In the genomic region with DNA sequence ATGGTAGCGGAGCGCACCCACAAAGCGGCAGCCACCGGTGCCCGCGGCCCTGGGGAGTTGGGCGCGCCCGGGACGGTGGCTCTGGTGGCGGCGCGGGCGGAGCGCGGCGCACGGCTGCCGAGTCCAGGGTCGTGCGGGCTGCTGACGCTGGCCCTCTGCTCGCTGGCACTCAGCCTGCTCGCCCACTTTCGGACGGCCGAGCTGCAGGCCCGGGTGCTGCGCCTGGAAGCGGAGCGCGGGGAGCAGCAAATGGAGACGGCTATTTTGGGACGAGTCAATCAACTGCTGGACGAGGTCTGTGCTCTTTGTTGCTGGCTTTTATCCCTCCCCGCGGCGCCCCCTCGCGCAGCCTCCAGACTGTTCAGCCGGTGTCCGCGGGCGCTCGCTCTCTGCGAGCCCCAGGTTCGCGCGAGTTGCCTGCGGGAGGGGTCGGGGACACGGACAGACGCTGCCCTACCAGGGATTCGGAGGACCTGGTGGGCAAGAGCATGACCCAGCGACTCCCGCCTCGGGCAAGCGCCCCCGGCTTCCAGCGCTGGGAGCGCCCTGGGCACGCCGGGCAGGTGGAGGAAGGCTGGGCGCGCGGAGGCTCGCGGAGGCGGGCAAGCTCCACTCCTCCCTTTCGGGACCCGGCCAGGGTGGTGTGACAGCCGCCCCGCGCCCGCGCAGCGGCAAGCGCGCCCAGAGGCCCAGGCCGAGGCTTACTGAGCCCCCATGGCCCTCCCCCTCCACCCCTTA, we compare ENCODE assay signal across 1 cellular context.
TF ChIP-seq lines count a peak whose summit lies in the region.

No MANE protein-coding gene starts in this region.

TF ChIP-seq in GM23338, 12 proteins besides CTCF, POLR2A, EP300 and RAD21 (continued from another document):
- TF ChIP-seq, protein P1, sequence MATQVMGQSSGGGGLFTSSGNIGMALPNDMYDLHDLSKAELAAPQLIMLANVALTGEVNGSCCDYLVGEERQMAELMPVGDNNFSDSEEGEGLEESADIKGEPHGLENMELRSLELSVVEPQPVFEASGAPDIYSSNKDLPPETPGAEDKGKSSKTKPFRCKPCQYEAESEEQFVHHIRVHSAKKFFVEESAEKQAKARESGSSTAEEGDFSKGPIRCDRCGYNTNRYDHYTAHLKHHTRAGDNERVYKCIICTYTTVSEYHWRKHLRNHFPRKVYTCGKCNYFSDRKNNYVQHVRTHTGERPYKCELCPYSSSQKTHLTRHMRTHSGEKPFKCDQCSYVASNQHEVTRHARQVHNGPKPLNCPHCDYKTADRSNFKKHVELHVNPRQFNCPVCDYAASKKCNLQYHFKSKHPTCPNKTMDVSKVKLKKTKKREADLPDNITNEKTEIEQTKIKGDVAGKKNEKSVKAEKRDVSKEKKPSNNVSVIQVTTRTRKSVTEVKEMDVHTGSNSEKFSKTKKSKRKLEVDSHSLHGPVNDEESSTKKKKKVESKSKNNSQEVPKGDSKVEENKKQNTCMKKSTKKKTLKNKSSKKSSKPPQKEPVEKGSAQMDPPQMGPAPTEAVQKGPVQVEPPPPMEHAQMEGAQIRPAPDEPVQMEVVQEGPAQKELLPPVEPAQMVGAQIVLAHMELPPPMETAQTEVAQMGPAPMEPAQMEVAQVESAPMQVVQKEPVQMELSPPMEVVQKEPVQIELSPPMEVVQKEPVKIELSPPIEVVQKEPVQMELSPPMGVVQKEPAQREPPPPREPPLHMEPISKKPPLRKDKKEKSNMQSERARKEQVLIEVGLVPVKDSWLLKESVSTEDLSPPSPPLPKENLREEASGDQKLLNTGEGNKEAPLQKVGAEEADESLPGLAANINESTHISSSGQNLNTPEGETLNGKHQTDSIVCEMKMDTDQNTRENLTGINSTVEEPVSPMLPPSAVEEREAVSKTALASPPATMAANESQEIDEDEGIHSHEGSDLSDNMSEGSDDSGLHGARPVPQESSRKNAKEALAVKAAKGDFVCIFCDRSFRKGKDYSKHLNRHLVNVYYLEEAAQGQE (IDR thresholded peaks at IDR 0.05; ENCODE audit: unreplicated experiment) = no peak
- TF ChIP-seq, protein P2, sequence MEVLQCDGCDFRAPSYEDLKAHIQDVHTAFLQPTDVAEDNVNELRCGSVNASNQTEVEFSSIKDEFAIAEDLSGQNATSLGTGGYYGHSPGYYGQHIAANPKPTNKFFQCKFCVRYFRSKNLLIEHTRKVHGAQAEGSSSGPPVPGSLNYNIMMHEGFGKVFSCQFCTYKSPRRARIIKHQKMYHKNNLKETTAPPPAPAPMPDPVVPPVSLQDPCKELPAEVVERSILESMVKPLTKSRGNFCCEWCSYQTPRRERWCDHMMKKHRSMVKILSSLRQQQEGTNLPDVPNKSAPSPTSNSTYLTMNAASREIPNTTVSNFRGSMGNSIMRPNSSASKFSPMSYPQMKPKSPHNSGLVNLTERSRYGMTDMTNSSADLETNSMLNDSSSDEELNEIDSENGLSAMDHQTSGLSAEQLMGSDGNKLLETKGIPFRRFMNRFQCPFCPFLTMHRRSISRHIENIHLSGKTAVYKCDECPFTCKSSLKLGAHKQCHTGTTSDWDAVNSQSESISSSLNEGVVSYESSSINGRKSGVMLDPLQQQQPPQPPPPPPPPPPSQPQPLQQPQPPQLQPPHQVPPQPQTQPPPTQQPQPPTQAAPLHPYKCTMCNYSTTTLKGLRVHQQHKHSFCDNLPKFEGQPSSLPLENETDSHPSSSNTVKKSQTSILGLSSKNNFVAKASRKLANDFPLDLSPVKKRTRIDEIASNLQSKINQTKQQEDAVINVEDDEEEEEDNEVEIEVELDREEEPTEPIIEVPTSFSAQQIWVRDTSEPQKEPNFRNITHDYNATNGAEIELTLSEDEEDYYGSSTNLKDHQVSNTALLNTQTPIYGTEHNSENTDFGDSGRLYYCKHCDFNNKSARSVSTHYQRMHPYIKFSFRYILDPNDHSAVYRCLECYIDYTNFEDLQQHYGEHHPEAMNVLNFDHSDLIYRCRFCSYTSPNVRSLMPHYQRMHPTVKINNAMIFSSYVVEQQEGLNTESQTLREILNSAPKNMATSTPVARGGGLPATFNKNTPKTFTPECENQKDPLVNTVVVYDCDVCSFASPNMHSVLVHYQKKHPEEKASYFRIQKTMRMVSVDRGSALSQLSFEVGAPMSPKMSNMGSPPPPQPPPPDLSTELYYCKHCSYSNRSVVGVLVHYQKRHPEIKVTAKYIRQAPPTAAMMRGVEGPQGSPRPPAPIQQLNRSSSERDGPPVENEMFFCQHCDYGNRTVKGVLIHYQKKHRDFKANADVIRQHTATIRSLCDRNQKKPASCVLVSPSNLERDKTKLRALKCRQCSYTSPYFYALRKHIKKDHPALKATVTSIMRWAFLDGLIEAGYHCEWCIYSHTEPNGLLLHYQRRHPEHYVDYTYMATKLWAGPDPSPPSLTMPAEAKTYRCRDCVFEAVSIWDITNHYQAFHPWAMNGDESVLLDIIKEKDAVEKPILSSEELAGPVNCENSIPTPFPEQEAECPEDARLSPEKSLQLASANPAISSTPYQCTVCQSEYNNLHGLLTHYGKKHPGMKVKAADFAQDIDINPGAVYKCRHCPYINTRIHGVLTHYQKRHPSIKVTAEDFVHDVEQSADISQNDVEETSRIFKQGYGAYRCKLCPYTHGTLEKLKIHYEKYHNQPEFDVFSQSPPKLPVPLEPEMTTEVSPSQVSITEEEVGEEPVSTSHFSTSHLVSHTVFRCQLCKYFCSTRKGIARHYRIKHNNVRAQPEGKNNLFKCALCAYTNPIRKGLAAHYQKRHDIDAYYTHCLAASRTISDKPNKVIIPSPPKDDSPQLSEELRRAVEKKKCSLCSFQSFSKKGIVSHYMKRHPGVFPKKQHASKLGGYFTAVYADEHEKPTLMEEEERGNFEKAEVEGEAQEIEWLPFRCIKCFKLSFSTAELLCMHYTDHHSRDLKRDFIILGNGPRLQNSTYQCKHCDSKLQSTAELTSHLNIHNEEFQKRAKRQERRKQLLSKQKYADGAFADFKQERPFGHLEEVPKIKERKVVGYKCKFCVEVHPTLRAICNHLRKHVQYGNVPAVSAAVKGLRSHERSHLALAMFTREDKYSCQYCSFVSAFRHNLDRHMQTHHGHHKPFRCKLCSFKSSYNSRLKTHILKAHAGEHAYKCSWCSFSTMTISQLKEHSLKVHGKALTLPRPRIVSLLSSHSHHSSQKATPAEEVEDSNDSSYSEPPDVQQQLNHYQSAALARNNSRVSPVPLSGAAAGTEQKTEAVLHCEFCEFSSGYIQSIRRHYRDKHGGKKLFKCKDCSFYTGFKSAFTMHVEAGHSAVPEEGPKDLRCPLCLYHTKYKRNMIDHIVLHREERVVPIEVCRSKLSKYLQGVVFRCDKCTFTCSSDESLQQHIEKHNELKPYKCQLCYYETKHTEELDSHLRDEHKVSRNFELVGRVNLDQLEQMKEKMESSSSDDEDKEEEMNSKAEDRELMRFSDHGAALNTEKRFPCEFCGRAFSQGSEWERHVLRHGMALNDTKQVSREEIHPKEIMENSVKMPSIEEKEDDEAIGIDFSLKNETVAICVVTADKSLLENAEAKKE (CRISPR knock-in tag; IDR thresholded peaks at IDR 0.05) = no peak
- no peak for TF ChIP-seq STAT1 (IDR thresholded peaks at IDR 0.05; ENCODE audit: unreplicated experiment)
- no peak for TF ChIP-seq EZH2 (IDR thresholded peaks at IDR 0.05; ENCODE audit: low read depth, unreplicated experiment)
- TF ChIP-seq JUNB (IDR thresholded peaks at IDR 0.05; ENCODE audit: unreplicated experiment) = no peak
- TF ChIP-seq CREB1 (CRISPR knock-in tag; IDR thresholded peaks at IDR 0.05; ENCODE audit: low read depth) = no peak
